ENCODE assay signal across 24 cellular contexts in genomic region chr6:47844881-47845280, GRCh38.
"Had no signal": no experiment of that assay in that cellular context is flagged by ENCODE, and none has a peak within 500 bp of the region (broad histone marks: within the 10 kb centered on the region; RNA-seq: fewer than 3 reads in every experiment).

No MANE protein-coding gene starts in this region.

- H3K27ac Mint-ChIP-seq: memory B cell; mesothelial cell of epicardium; natural killer cell treated with Interleukin-12 subunit alpha and Interleukin-12 subunit beta and Interleukin-15 and Interleukin-18, amount 100 ng/mL, for 72 hours; neural progenitor cell; stimulated activated naive B cell treated with anti-CD40 and anti-IgM and Interleukin-4, amounts not matched to agents 10 μg/mL and 1 μg/mL and 100 μg/mL, for 72 hours had no signal

- H3K36me3 Mint-ChIP-seq: memory B cell; mesothelial cell of epicardium; natural killer cell treated with Interleukin-12 subunit alpha and Interleukin-12 subunit beta and Interleukin-15 and Interleukin-18, amount 100 ng/mL, for 72 hours; neural progenitor cell; stimulated activated naive B cell treated with anti-CD40 and anti-IgM and Interleukin-4, amounts not matched to agents 10 μg/mL and 1 μg/mL and 100 μg/mL, for 72 hours had no signal

- H3K9ac ChIP-seq: neural progenitor cell had no signal

- DNase-seq: effector memory CD4-positive, alpha-beta T cell; esophagus squamous epithelium; foreskin fibroblast; kidney; left cardiac atrium; left ventricle myocardium inferior; lower lobe of right lung; nucleus accumbens; ovary; sigmoid colon; stimulated activated CD4-positive, alpha-beta T cell treated with anti-CD3 and anti-CD28 coated beads, Interleukin-2, amount 100 ng/mL, for 24 hours; stimulated activated CD4-positive, alpha-beta T cell treated with anti-CD3 and anti-CD28 coated beads, Interleukin-4, amount 100 ng/mL, for 4 hours; stimulated activated naive B cell treated with anti-CD40 and anti-IgM and Interleukin-4, amounts not matched to agents 10 μg/mL and 1 μg/mL and 100 μg/mL, for 72 hours; stomach; substantia nigra; trophoblast cell had no signal

- H3K4me3 ChIP-seq: esophagus squamous epithelium, gastroesophageal sphincter, left ventricle myocardium inferior, lower lobe of right lung, neural progenitor cell, ovary, right atrium auricular region, sigmoid colon, skin epidermis, stomach, thoracic aorta had no signal

- H3K4me1 Mint-ChIP-seq: memory B cell; mesothelial cell of epicardium; neural progenitor cell; stimulated activated naive B cell treated with anti-CD40 and anti-IgM and Interleukin-4, amounts not matched to agents 10 μg/mL and 1 μg/mL and 100 μg/mL, for 72 hours had no signal

- H3K4me1 ChIP-seq: esophagus squamous epithelium, gastroesophageal sphincter, left ventricle myocardium inferior, lower lobe of right lung, neural progenitor cell, right atrium auricular region, sigmoid colon, stomach had no signal

- H2AFZ ChIP-seq: neural progenitor cell had no signal

- H3K4me2 ChIP-seq: neural progenitor cell had no signal

- H3K9me3 ChIP-seq: esophagus squamous epithelium, lower lobe of right lung, ovary, stomach, thoracic aorta had no signal

- H3K9me3 Mint-ChIP-seq: memory B cell; mesothelial cell of epicardium; natural killer cell treated with Interleukin-12 subunit alpha and Interleukin-12 subunit beta and Interleukin-15 and Interleukin-18, amount 100 ng/mL, for 72 hours; neural progenitor cell; stimulated activated naive B cell treated with anti-CD40 and anti-IgM and Interleukin-4, amounts not matched to agents 10 μg/mL and 1 μg/mL and 100 μg/mL, for 72 hours had no signal

- H3K27me3 ChIP-seq: esophagus squamous epithelium, gastroesophageal sphincter, neural progenitor cell, ovary, right atrium auricular region, sigmoid colon, stomach had no signal

- FAIRE-seq: kidney had no signal

- ATAC-seq: gastroesophageal sphincter; left cardiac atrium; lower lobe of right lung; natural killer cell treated with Interleukin-12 subunit alpha and Interleukin-12 subunit beta and Interleukin-15 and Interleukin-18, amount 100 ng/mL, for 72 hours; stimulated activated naive B cell treated with anti-CD40 and anti-IgM and Interleukin-4, amounts not matched to agents 10 μg/mL and 1 μg/mL and 100 μg/mL, for 72 hours had no signal

- H3K27me3 Mint-ChIP-seq: stimulated activated naive B cell treated with anti-CD40 and anti-IgM and Interleukin-4, amounts not matched to agents 10 μg/mL and 1 μg/mL and 100 μg/mL, for 72 hours had no signal

- H3K4me3 Mint-ChIP-seq: memory B cell; mesothelial cell of epicardium; natural killer cell treated with Interleukin-12 subunit alpha and Interleukin-12 subunit beta and Interleukin-15 and Interleukin-18, amount 100 ng/mL, for 72 hours; neural progenitor cell; stimulated activated naive B cell treated with anti-CD40 and anti-IgM and Interleukin-4, amounts not matched to agents 10 μg/mL and 1 μg/mL and 100 μg/mL, for 72 hours had no signal

- H3K36me3 ChIP-seq: esophagus squamous epithelium, gastroesophageal sphincter, left ventricle myocardium inferior, lower lobe of right lung, neural progenitor cell, ovary, right atrium auricular region, sigmoid colon, stomach, thoracic aorta had no signal

- H3K27ac ChIP-seq: esophagus squamous epithelium, gastroesophageal sphincter, left ventricle myocardium inferior, lower lobe of right lung, neural progenitor cell, ovary, right atrium auricular region, sigmoid colon, skin epidermis, stomach, thoracic aorta had no signal
